Comparison of ENCODE assay signal across 11 cellular contexts in the genomic region with DNA sequence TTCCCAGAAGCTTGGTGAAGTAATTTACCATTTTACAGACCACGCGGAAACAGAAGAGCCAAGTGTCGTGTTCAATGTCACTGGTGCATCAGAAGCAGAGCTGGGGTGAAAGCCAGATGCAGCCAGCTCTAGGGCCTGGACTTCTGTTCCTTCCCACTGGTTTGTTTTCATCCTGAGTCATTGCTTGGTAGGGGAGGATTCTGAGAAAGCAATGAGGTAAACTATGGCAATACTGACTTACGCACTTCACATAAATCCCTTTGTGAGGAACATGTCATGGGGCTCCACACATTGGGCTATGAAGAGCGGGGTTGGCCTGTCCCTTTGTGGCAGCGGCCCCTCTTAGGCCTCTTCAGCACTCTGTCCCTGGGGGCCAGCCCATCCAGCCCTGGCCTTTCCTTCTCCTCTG. TPM values are rescaled to one million over a fixed set of nuclear protein-coding genes. Genes with fewer than 3 reads are reported as not detected.
DNase-seq lines count a peak whose midpoint lies in the region; ATAC-seq and TF ChIP-seq lines count a peak whose summit lies in the region.
"Had no signal": no experiment of that assay in that cellular context is flagged by ENCODE, and none has a peak within 500 bp of the region (broad histone marks: within the 10 kb centered on the region; RNA-seq: fewer than 3 reads in every experiment).

No MANE protein-coding gene starts in this region.

- TF ChIP-seq POLR2A in gastroesophageal sphincter (IDR thresholded peaks at IDR 0.05): no peak
- no peak for TF ChIP-seq POLR2A in suprapubic skin (IDR thresholded peaks at IDR 0.05)

- no peaks in the 10 kb centered on the region for H3K9me3 Mint-ChIP-seq in activated naive CD8-positive, alpha-beta T cell treated with anti-CD3 and anti-CD28 coated beads, Interleukin-2, amount 50 U/mL, for 24 hours
- H3K9me3 Mint-ChIP-seq: activated CD4-positive, alpha-beta T cell treated with anti-CD3 and anti-CD28 coated beads, Interleukin-2, amount 10 ng/mL, durations not matched to agents 7 days and 5 days had no signal

- no peak overlapping the region for H3K4me3 Mint-ChIP-seq in activated naive CD8-positive, alpha-beta T cell treated with anti-CD3 and anti-CD28 coated beads, Interleukin-2, amount 50 U/mL, for 24 hours
- H3K4me3 Mint-ChIP-seq: activated CD4-positive, alpha-beta T cell treated with anti-CD3 and anti-CD28 coated beads, Interleukin-2, amount 10 ng/mL, durations not matched to agents 7 days and 5 days had no signal

- no peak overlapping the region for H3K27ac Mint-ChIP-seq in activated naive CD8-positive, alpha-beta T cell treated with anti-CD3 and anti-CD28 coated beads, Interleukin-2, amount 50 U/mL, for 24 hours
- H3K27ac Mint-ChIP-seq: activated CD4-positive, alpha-beta T cell treated with anti-CD3 and anti-CD28 coated beads, Interleukin-2, amount 10 ng/mL, durations not matched to agents 7 days and 5 days had no signal

- H3K36me3 ChIP-seq in ascending aorta (no peaks in the 10 kb centered on the region), gastroesophageal sphincter (no peaks in the 10 kb centered on the region), suprapubic skin (no peaks in the 10 kb centered on the region)

- H3K4me3 ChIP-seq in ascending aorta (no peak overlapping the region), gastroesophageal sphincter (no peak overlapping the region), suprapubic skin (no peak overlapping the region)
- H3K4me3 ChIP-seq: dorsolateral prefrontal cortex had no signal

- H3K27me3 ChIP-seq in ascending aorta: no peaks in the 10 kb centered on the region
- no peaks in the 10 kb centered on the region for H3K27me3 ChIP-seq in gastroesophageal sphincter
- H3K27me3 ChIP-seq in suprapubic skin: no peaks in the 10 kb centered on the region
- H3K27me3 ChIP-seq: dorsolateral prefrontal cortex had no signal

- no peaks in the 10 kb centered on the region for H3K36me3 Mint-ChIP-seq in activated naive CD8-positive, alpha-beta T cell treated with anti-CD3 and anti-CD28 coated beads, Interleukin-2, amount 50 U/mL, for 24 hours (ENCODE audit: low read depth)

- TF ChIP-seq EP300 in gastroesophageal sphincter (IDR thresholded peaks at IDR 0.05) (no peak), suprapubic skin (IDR thresholded peaks at IDR 0.05) (no peak)

- H3K27me3 Mint-ChIP-seq in activated naive CD8-positive, alpha-beta T cell treated with anti-CD3 and anti-CD28 coated beads, Interleukin-2, amount 50 U/mL, for 24 hours: no peaks in the 10 kb centered on the region

- H3K4me1 Mint-ChIP-seq in activated naive CD8-positive, alpha-beta T cell treated with anti-CD3 and anti-CD28 coated beads, Interleukin-2, amount 50 U/mL, for 24 hours: peaks cover 3% of the 10 kb centered on the region

- TF ChIP-seq CTCF in ascending aorta (IDR thresholded peaks at IDR 0.05) (no peak), gastroesophageal sphincter (IDR thresholded peaks at IDR 0.05) (no peak), suprapubic skin (IDR thresholded peaks at IDR 0.05) (no peak)

- DNase-seq in H4 (ENCODE audit: low spot score): peak; percentile 43
- peak in 1 of 2 donors; percentile 64 for DNase-seq in ascending aorta (ENCODE audit: low spot score in 2 of 2)
- no peak for DNase-seq in suprapubic skin (ENCODE audit: low spot score in 2 of 2)
- DNase-seq in stimulated activated naive CD8-positive, alpha-beta T cell treated with anti-CD3 and anti-CD28 coated beads, Interleukin-15, Interleukin-2, amounts not matched to agents 100 U/mL and 50 U/mL, for 24 hours: no peak
- DNase-seq in COLO668 (lab: John Stamatoyannopoulos, UW; ENCODE audit: unreplicated experiment): no peak
- DNase-seq in activated naive CD8-positive, alpha-beta T cell treated with anti-CD3 and anti-CD28 coated beads, Interleukin-2, amount 50 U/mL, for 24 hours: no peak
- DNase-seq: activated CD4-positive, alpha-beta T cell treated with anti-CD3 and anti-CD28 coated beads, Interleukin-2, amount 10 ng/mL, durations not matched to agents 7 days and 5 days; DMS153; dorsolateral prefrontal cortex; NCI-H1105 treated with DMSO at 0.1 percent for 48 hours had no signal

- H3K4me1 ChIP-seq in ascending aorta (no peaks in the 10 kb centered on the region), gastroesophageal sphincter (no peaks in the 10 kb centered on the region), suprapubic skin (peaks cover 6% of the 10 kb centered on the region)

- no peaks in the 10 kb centered on the region for H3K9me3 ChIP-seq in ascending aorta
- H3K9me3 ChIP-seq in gastroesophageal sphincter: no peaks in the 10 kb centered on the region
- H3K9me3 ChIP-seq in suprapubic skin: no peaks in the 10 kb centered on the region

- ATAC-seq in gastroesophageal sphincter: peak; percentile 78
- ATAC-seq in stimulated activated naive CD8-positive, alpha-beta T cell treated with anti-CD3 and anti-CD28 coated beads, Interleukin-15, Interleukin-2, amounts not matched to agents 100 U/mL and 50 U/mL, for 24 hours: no peak
- ATAC-seq in activated naive CD8-positive, alpha-beta T cell treated with anti-CD3 and anti-CD28 coated beads, Interleukin-2, amount 50 U/mL, for 24 hours: no peak

- intact Hi-C loops in ascending aorta (cut with DNase I): no loop called here

- 69 to 72% methylated on average over 5 to 6 of the region's 6 CpGs for WGBS in gastroesophageal sphincter (ENCODE audit: low coverage in 1 of 2), 2 donors
- 75% methylated on average over 6 of the region's 6 CpGs for WGBS in suprapubic skin

- H3K27ac ChIP-seq in ascending aorta (peak overlapping the region; percentile 25 to 50), gastroesophageal sphincter (no peak overlapping the region), suprapubic skin (peak overlapping the region; percentile 48)
- H3K27ac ChIP-seq: dorsolateral prefrontal cortex had no signal

RNA-seq across cellular contexts. Expression of a gene that starts 52.4 kb away (rescaled TPM):
- 35.6 and 55.3 TPM in 2 replicates for total RNA-seq in H4 (2014; rRNA removed; shearing (Covaris generic))
- 58.1 TPM for total RNA-seq in ascending aorta
- 100 to 1,000 TPM; 120 to 197 (median 169) TPM for total RNA-seq in gastroesophageal sphincter
- total RNA-seq in suprapubic skin: 10 to 100 TPM; 46.6 to 82.7 (median 62.1) TPM

Comparison
In these comparisons a context has a peak if more than half of its experiments do, and no peak if none do; other contexts are left out.
1. H3K27ac ChIP-seq: peak in ascending aorta (2 of 2) and suprapubic skin (single experiment); none in gastroesophageal sphincter (0 of 4).